ENCODE assay signal across 34 cellular contexts in the genomic region with DNA sequence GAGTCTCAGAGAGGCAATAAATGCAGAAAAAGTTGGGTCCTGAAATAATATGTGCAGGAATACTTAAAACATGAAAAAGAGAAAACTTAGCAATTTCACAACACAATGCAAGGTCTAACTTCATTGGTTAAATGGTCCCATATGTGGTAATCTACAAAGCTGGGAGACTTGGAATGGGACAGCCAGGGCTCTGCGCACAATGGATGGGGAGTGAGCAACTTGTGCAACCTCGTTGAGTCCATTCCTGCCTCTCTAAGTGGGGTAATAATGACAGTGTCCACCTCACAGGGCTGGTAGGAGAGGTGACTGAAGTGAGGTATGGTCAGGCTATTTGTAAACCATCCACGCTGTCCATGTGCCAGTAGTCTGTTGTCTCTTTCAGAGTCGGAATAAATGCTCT. TPM values are rescaled to one million over a fixed set of nuclear protein-coding genes. Genes with fewer than 3 reads are reported as not detected.
"Had no signal": no experiment of that assay in that cellular context is flagged by ENCODE, and none has a peak within 500 bp of the region (broad histone marks: within the 10 kb centered on the region; RNA-seq: fewer than 3 reads in every experiment).

No MANE protein-coding gene starts in this region.

- H3K27ac ChIP-seq: brain microvascular endothelial cell, esophagus muscularis mucosa, gastroesophageal sphincter, WERI-Rb-1 had no signal

- H3K36me3 ChIP-seq: brain microvascular endothelial cell, esophagus muscularis mucosa, gastroesophageal sphincter, WERI-Rb-1 had no signal

- H3K9me3 ChIP-seq: esophagus muscularis mucosa, gastroesophageal sphincter had no signal

- DNase-seq: activated B cell treated with CpG ODN at 0.5 μM for 24 hours; activated CD4-positive, alpha-beta T cell treated with anti-CD3 and anti-CD28 coated beads for 48 hours; activated CD4-positive, alpha-beta T cell treated with anti-CD3 and anti-CD28 coated beads, Interleukin-2, amount 50 U/mL, for 1 hour; activated CD4-positive, alpha-beta T cell treated with anti-CD3 and anti-CD28 coated beads, Interleukin-2, amount 50 U/mL, for 48 hours; activated CD8-positive, alpha-beta memory T cell treated with anti-CD3 and anti-CD28 coated beads for 24 hours; activated CD8-positive, alpha-beta T cell treated with anti-CD3 and anti-CD28 coated beads for 36 hours; activated effector memory CD4-positive, alpha-beta T cell treated with Interleukin-2 at 50 U/mL for 16 hours; activated gamma-delta T cell treated with Interleukin-2 at 50 U/mL for 16 hours; activated naive CD4-positive, alpha-beta T cell treated with anti-CD3 and anti-CD28 coated beads, Interleukin-2, amount 50 U/mL, for 16 hours; activated naive CD4-positive, alpha-beta T cell treated with Interleukin-2 at 50 U/mL for 16 hours; activated T-cell treated with anti-CD3 and anti-CD28 coated beads, Interleukin-2, amount 50 U/mL, for 4 hours; amniotic stem cell; anterior cingulate cortex; brain microvascular endothelial cell; caudate nucleus; cortex of kidney; dermis blood vessel endothelial cell; effector CD4-positive, alpha-beta T cell; effector memory CD8-positive, alpha-beta T cell; erythroblast; foreskin melanocyte; T-helper 1 cell; T-helper 17 cell; T1000; WERI-Rb-1 had no signal

- ATAC-seq: activated CD4-positive, CD25-positive, alpha-beta regulatory T cell treated with anti-CD3 and anti-CD28 coated beads, Interleukin-2, amount 50 U/mL, for 24 hours; activated CD8-positive, alpha-beta T cell treated with anti-CD3 and anti-CD28 coated beads for 36 hours; activated T-cell treated with anti-CD3 and anti-CD28 coated beads, Interleukin-2, amount 50 U/mL, for 4 hours; activated T-helper 17 cell treated with anti-CD3 and anti-CD28 coated beads, Interleukin-2, amount 50 U/mL, for 72 hours; effector memory CD8-positive, alpha-beta T cell; gastroesophageal sphincter; T-helper 17 cell had no signal

- H3K4me3 ChIP-seq: esophagus muscularis mucosa, gastroesophageal sphincter had no signal

- FAIRE-seq: astrocyte, colon had no signal

RNA-seq across cellular contexts. Expression of a gene that starts 11.8 kb away (rescaled TPM):
- total RNA-seq: activated B cell treated with CpG ODN at 0.5 μM for 24 hours; activated CD8-positive, alpha-beta T cell treated with anti-CD3 and anti-CD28 coated beads for 36 hours; activated T-cell treated with anti-CD3 and anti-CD28 coated beads, Interleukin-2, amount 50 U/mL, for 4 hours; activated T-helper 17 cell treated with anti-CD3 and anti-CD28 coated beads, Interleukin-2, amount 50 U/mL, for 72 hours; astrocyte; chondrocyte; fibroblast of lung; glomerular endothelial cell; T-helper 17 cell had no signal
- polyA plus RNA-seq: fibroblast of lung had no signal
